Comparison of ENCODE assay signal across 9 cellular contexts in genomic region chr2:10832228-10832936, GRCh38. TPM values are rescaled to one million over a fixed set of nuclear protein-coding genes. Genes with fewer than 3 reads are reported as not detected.
A peak's percentile ranks its signal among the peaks of the same experiment; 100 is the strongest.
DNase-seq lines count a peak whose midpoint lies in the region; ATAC-seq and TF ChIP-seq lines count a peak whose summit lies in the region.
"Had no signal": no experiment of that assay in that cellular context is flagged by ENCODE, and none has a peak within 500 bp of the region (broad histone marks: within the 10 kb centered on the region; RNA-seq: fewer than 3 reads in every experiment).

No MANE protein-coding gene starts in this region.

- H3K79me1 ChIP-seq in mesenchymal stem cell (replicated peaks; ENCODE audit: low read length, poor library complexity, severe bottlenecking): no peaks in the 10 kb centered on the region

- H3K27me3 Mint-ChIP-seq in CD4-positive, alpha-beta memory T cell: peaks cover 11 to 18% of the 10 kb centered on the region in 2 donors
- peaks cover 13% of the 10 kb centered on the region for H3K27me3 Mint-ChIP-seq in activated CD8-positive, alpha-beta T cell treated with anti-CD3 and anti-CD28 coated beads, Interleukin-2, amount 10 ng/mL, durations not matched to agents 7 days and 5 days (ENCODE audit: low read depth)

- no peak overlapping the region for H2BK12ac ChIP-seq in mesenchymal stem cell (ENCODE audit: low read length in 2 of 2)

- CTCF ChIA-PET in CD4-positive, alpha-beta memory T cell (lab: Charles Lee; ENCODE audit: partially characterized antibody): interaction anchor here (0.6 to 10.2 kb wide), 33 partner anchors 9 to 750 kb away, joined by 3 to 228 read pairs (median 4); partner anchors contain the start of gene PDIA6
- CTCF ChIA-PET in activated CD8-positive, alpha-beta T cell treated with anti-CD3 and anti-CD28 coated beads, Interleukin-2, amount 10 ng/mL, durations not matched to agents 7 days and 5 days (lab: Charles Lee): interaction anchor here (0.6 to 4.3 kb wide), 40 partner anchors 9 to 804 kb away, joined by 3 to 51 read pairs (median 4); partner anchors contain the start of genes E2F6 and PDIA6

- peaks cover 4% of the 10 kb centered on the region for H3K27me3 ChIP-seq in CD4-positive, alpha-beta memory T cell (ENCODE audit: insufficient read depth, low read length)
- peaks cover 9% of the 10 kb centered on the region for H3K27me3 ChIP-seq in HL-60 (ENCODE audit: insufficient read depth, poor library complexity, severe bottlenecking)
- no peaks in the 10 kb centered on the region for H3K27me3 ChIP-seq in effector memory CD4-positive, alpha-beta T cell (replicated peaks; ENCODE audit: control insufficient read depth, insufficient read depth, low read length, poor library complexity, severe bottlenecking)
- peaks cover 42 to 70% of the 10 kb centered on the region in 2 experiments for H3K27me3 ChIP-seq in mesenchymal stem cell (ENCODE audit: control insufficient read depth in 1 of 2, insufficient read depth in 1 of 2, low read length in 2 of 2)

- no peak overlapping the region for H3K27ac ChIP-seq in CD4-positive, alpha-beta memory T cell (ENCODE audit: low read depth, low read length)
- no peak overlapping the region for H3K27ac ChIP-seq in HL-60 (replicated peaks)
- H3K27ac ChIP-seq in effector memory CD4-positive, alpha-beta T cell (ENCODE audit: insufficient read depth, low read length, poor library complexity, severe bottlenecking): no peak overlapping the region
- no peak overlapping the region for H3K27ac ChIP-seq in mesenchymal stem cell (ENCODE audit: low read length, poor library complexity, severe bottlenecking)

- no peak overlapping the region for H3K14ac ChIP-seq in mesenchymal stem cell (ENCODE audit: low read length in 2 of 2)

- H3K4me1 Mint-ChIP-seq in CD4-positive, alpha-beta memory T cell: peaks cover 4 to 17% (median 9%) of the 10 kb centered on the region in 4 donors
- peaks cover 5% of the 10 kb centered on the region for H3K4me1 Mint-ChIP-seq in activated CD8-positive, alpha-beta T cell treated with anti-CD3 and anti-CD28 coated beads, Interleukin-2, amount 10 ng/mL, durations not matched to agents 7 days and 5 days (ENCODE audit: low read depth)

- H3K23ac ChIP-seq in mesenchymal stem cell (ENCODE audit: low read length in 2 of 2): no peak overlapping the region

- H4K91ac ChIP-seq in mesenchymal stem cell (ENCODE audit: low read length): no peak overlapping the region

- peak; percentile 75 to 79 (median 77) for DNase-seq in CD4-positive, alpha-beta memory T cell
- DNase-seq in HL-60 (ENCODE audit: low read depth in 1 of 2, low spot score in 1 of 2) (peak; percentile 61 to 80), NCI-H774 (lab: John Stamatoyannopoulos, UW) (peak; percentile 82), mesenchymal stem cell (peak; percentile 75)
- DNase-seq in activated CD8-positive, alpha-beta T cell treated with anti-CD3 and anti-CD28 coated beads, Interleukin-2, amount 10 ng/mL, durations not matched to agents 7 days and 5 days: peak; percentile 86
- DNase-seq in effector memory CD4-positive, alpha-beta T cell: peak; percentile 58 to 69 (median 64)
- peak; percentile 47 to 62 for DNase-seq in stimulated activated CD8-positive, alpha-beta memory T cell treated with anti-CD3 and anti-CD28 coated beads, Interleukin-15, amount 100 ng/mL, for 4 hours (ENCODE audit: low read depth in 2 of 2)

- H2BK120ac ChIP-seq in mesenchymal stem cell (ENCODE audit: low read depth, low read length): peak overlapping the region; percentile 8

- no peak overlapping the region for H2BK15ac ChIP-seq in mesenchymal stem cell (ENCODE audit: low read depth, poor library complexity, severe bottlenecking)

- no peak overlapping the region for H3K4me3 ChIP-seq in CD4-positive, alpha-beta memory T cell (ENCODE audit: low read length in 2 of 2)
- H3K4me3 ChIP-seq in HL-60 (replicated peaks; ENCODE audit: insufficient read depth, low read length) (no peak overlapping the region), mesenchymal stem cell (ENCODE audit: insufficient read depth in 1 of 2, low read depth in 1 of 2, low read length in 2 of 2) (no peak overlapping the region)
- H3K4me3 ChIP-seq in effector memory CD4-positive, alpha-beta T cell (ENCODE audit: insufficient read depth, low read depth, low read length, poor library complexity, severe bottlenecking): no peak overlapping the region

- H3K36me3 Mint-ChIP-seq in CD4-positive, alpha-beta memory T cell: no peaks in the 10 kb centered on the region
- no peaks in the 10 kb centered on the region for H3K36me3 Mint-ChIP-seq in activated CD8-positive, alpha-beta T cell treated with anti-CD3 and anti-CD28 coated beads, Interleukin-2, amount 10 ng/mL, durations not matched to agents 7 days and 5 days (ENCODE audit: low read depth)
- H3K36me3 Mint-ChIP-seq: activated naive CD8-positive, alpha-beta T cell had no signal

- H3K4me2 ChIP-seq in mesenchymal stem cell (ENCODE audit: low read length, poor library complexity, severe bottlenecking): peak overlapping the region; percentile 18

- intact Hi-C loops in CD4-positive, alpha-beta memory T cell (cut with micrococcal nuclease): loop anchor here (1.0 to 2.0 kb wide), 4 partner anchors 20 to 323 kb away; partner anchors contain the start of genes PDIA6 and SLC66A3

- no peak overlapping the region for H3K9ac ChIP-seq in mesenchymal stem cell (ENCODE audit: low read length)

- no peak overlapping the region for H2BK5ac ChIP-seq in mesenchymal stem cell (ENCODE audit: low read depth, low read length, poor library complexity, severe bottlenecking)

- H3K9me3 Mint-ChIP-seq in CD4-positive, alpha-beta memory T cell: peaks cover 0 to 2% (median 0%) of the 10 kb centered on the region in 8 donors
- no peaks in the 10 kb centered on the region for H3K9me3 Mint-ChIP-seq in activated CD8-positive, alpha-beta T cell treated with anti-CD3 and anti-CD28 coated beads, Interleukin-2, amount 10 ng/mL, durations not matched to agents 7 days and 5 days (ENCODE audit: insufficient read depth)

- no peak overlapping the region for H3K4ac ChIP-seq in mesenchymal stem cell (ENCODE audit: low read depth in 1 of 2, low read length in 2 of 2)

- ATAC-seq in GM19452 (IDR thresholded peaks at IDR 0.05; ENCODE audit: unreplicated experiment): peak; percentile 82
- ATAC-seq in activated CD8-positive, alpha-beta T cell treated with anti-CD3 and anti-CD28 coated beads, Interleukin-2, amount 10 ng/mL, durations not matched to agents 7 days and 5 days: peak; percentile 88

- no peaks in the 10 kb centered on the region for H3K9me3 ChIP-seq in CD4-positive, alpha-beta memory T cell (ENCODE audit: control insufficient read depth in 1 of 2, low read length in 2 of 2)
- H3K9me3 ChIP-seq in effector memory CD4-positive, alpha-beta T cell (ENCODE audit: control insufficient read depth, low read length): no peaks in the 10 kb centered on the region
- no peaks in the 10 kb centered on the region for H3K9me3 ChIP-seq in mesenchymal stem cell (ENCODE audit: control insufficient read depth, low read length)

- H2AK5ac ChIP-seq in mesenchymal stem cell (ENCODE audit: low read length, severe bottlenecking): no peak overlapping the region

- peak overlapping the region in 7 of 8 donors; percentile 14 to 54 (median 33) for H3K4me3 Mint-ChIP-seq in CD4-positive, alpha-beta memory T cell
- no peak overlapping the region for H3K4me3 Mint-ChIP-seq in activated CD8-positive, alpha-beta T cell treated with anti-CD3 and anti-CD28 coated beads, Interleukin-2, amount 10 ng/mL, durations not matched to agents 7 days and 5 days
- H3K4me3 Mint-ChIP-seq: activated naive CD8-positive, alpha-beta T cell had no signal

- peaks cover 14% of the 10 kb centered on the region for H3K4me1 ChIP-seq in CD4-positive, alpha-beta memory T cell (ENCODE audit: insufficient read depth, low read length)
- no peaks in the 10 kb centered on the region for H3K4me1 ChIP-seq in effector memory CD4-positive, alpha-beta T cell (ENCODE audit: control insufficient read depth, insufficient read depth, low read length, poor library complexity, severe bottlenecking)
- H3K4me1 ChIP-seq in mesenchymal stem cell (ENCODE audit: control insufficient read depth, insufficient read depth, low read depth, low read length): peaks cover 12% of the 10 kb centered on the region

- H3K18ac ChIP-seq in mesenchymal stem cell (ENCODE audit: low read depth in 1 of 2, low read length in 2 of 2): no peak overlapping the region

- peak overlapping the region in 2 of 7 donors; percentile 23 to 63 for H3K27ac Mint-ChIP-seq in CD4-positive, alpha-beta memory T cell
- H3K27ac Mint-ChIP-seq in activated CD8-positive, alpha-beta T cell treated with anti-CD3 and anti-CD28 coated beads, Interleukin-2, amount 10 ng/mL, durations not matched to agents 7 days and 5 days: no peak overlapping the region
- H3K27ac Mint-ChIP-seq: activated naive CD8-positive, alpha-beta T cell had no signal

- no peak overlapping the region for H4K8ac ChIP-seq in mesenchymal stem cell (ENCODE audit: low read length)

- no peaks in the 10 kb centered on the region for H3K36me3 ChIP-seq in CD4-positive, alpha-beta memory T cell (ENCODE audit: insufficient read depth, low read length)
- H3K36me3 ChIP-seq in effector memory CD4-positive, alpha-beta T cell (ENCODE audit: control insufficient read depth, insufficient read depth, low read length): no peaks in the 10 kb centered on the region
- H3K36me3 ChIP-seq in mesenchymal stem cell (ENCODE audit: control insufficient read depth in 1 of 2, insufficient read depth in 2 of 2, low read depth in 1 of 2, low read length in 2 of 2): no peaks in the 10 kb centered on the region

- 19% methylated on average over 21 of the region's 27 CpGs for WGBS in mesenchymal stem cell

- POLR2A ChIA-PET in CD4-positive, alpha-beta memory T cell (lab: Charles Lee; ENCODE audit: partially characterized antibody): interaction anchor here (0.8 to 1.8 kb wide), 5 partner anchors 20 to 301 kb away, joined by 3 to 16 read pairs (median 4); partner anchors contain the start of gene PDIA6
- POLR2A ChIA-PET in activated CD8-positive, alpha-beta T cell treated with anti-CD3 and anti-CD28 coated beads, Interleukin-2, amount 10 ng/mL, durations not matched to agents 7 days and 5 days (lab: Charles Lee): no interaction called here

- H2AFZ ChIP-seq in mesenchymal stem cell (ENCODE audit: low read depth, low read length): no peak overlapping the region

- TF ChIP-seq CTCF in HL-60 (IDR thresholded peaks at IDR 0.05; ENCODE audit: insufficient read depth, low read length): peak; percentile 92

RNA-seq across cellular contexts. Expression of gene PDIA6, which starts 19.8 kb away (rescaled TPM):
- 10 to 100 TPM; 75.9 to 84.7 TPM for total RNA-seq in CD4-positive, alpha-beta memory T cell
- 100 to 1,000 TPM; 140 to 273 TPM for polyA plus RNA-seq in CD4-positive, alpha-beta memory T cell
- total RNA-seq in activated CD8-positive, alpha-beta T cell treated with anti-CD3 and anti-CD28 coated beads, Interleukin-2, amount 10 ng/mL, durations not matched to agents 7 days and 5 days: 100 to 1,000 TPM; 131 to 138 TPM
- polyA plus RNA-seq in mesenchymal stem cell (2013, experiment 1 of 2): 406 TPM
- 415 TPM for polyA plus RNA-seq in mesenchymal stem cell (2013, experiment 2 of 2)
